ENCODE assay signal across 10 cellular contexts in the genomic region with DNA sequence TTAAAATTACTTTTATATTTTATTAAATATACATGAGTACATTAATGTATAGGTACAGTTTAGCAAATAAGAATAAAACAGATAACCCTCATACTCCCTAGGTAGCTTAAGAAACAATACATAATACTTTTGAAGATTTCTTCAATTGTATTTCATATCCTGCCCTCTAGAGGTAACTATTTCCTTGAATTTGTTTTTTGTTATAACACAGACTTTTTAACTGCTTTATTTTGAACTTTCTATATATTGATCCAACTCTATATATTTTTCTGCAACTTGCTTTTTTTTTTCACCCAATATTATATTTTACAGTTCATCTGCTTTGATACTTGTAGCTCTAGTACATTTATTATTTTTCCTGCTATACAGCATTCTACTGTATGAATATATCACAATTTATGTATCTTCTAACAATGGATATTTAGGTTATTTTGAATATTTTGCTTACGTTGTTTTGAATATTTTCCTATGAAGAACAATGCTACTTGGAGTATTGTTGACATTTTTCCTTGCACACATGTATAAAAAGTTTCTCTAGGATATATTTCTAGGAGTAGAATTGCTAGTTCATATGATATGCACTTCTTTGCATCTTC.
A peak's percentile ranks its signal among the peaks of the same experiment; 100 is the strongest.
DNase-seq lines count a peak whose midpoint lies in the region; TF ChIP-seq lines count a peak whose summit lies in the region.
"Had no signal": no experiment of that assay in that cellular context is flagged by ENCODE, and none has a peak within 500 bp of the region (broad histone marks: within the 10 kb centered on the region; RNA-seq: fewer than 3 reads in every experiment).

No MANE protein-coding gene starts in this region.

- H3K27ac Mint-ChIP-seq in H9, result no peak overlapping the region
- H3K27ac Mint-ChIP-seq: activated CD4-positive, alpha-beta T cell treated with anti-CD3 and anti-CD28 coated beads for 36 hours had no signal

- H3K9ac ChIP-seq in H9 (ENCODE audit: extremely low read depth, insufficient read length, low read length), result no peak overlapping the region

- H4K8ac ChIP-seq in H9 (replicated peaks; ENCODE audit: insufficient read length, low read depth, low read length), result no peak overlapping the region

- no peak overlapping the region for H4K5ac ChIP-seq in H9 (ENCODE audit: insufficient read length, low read depth, low read length)

- H2BK12ac ChIP-seq in H9 (ENCODE audit: insufficient read length, low read depth, low read length), result no peak overlapping the region

- H2BK15ac ChIP-seq in H9 (ENCODE audit: low read depth, low read length), result no peak overlapping the region

- H2AFZ ChIP-seq in H9 (ENCODE audit: low read length), result no peak overlapping the region

- no peak overlapping the region for H3K4ac ChIP-seq in H9 (ENCODE audit: low read depth, low read length)

- H3K36me3 Mint-ChIP-seq in H9 (ENCODE audit: insufficient read depth in 1 of 3, low read depth in 3 of 3), result peaks cover 0 to under 1% (median 0%) of the 10 kb centered on the region in 3 experiments; a peak in 1 of 7 replicates

- H3K79me1 ChIP-seq in H9 (ENCODE audit: insufficient read depth, low read depth, low read length, poor library complexity, severe bottlenecking), result no peaks in the 10 kb centered on the region

- H2BK5ac ChIP-seq in H9 (ENCODE audit: insufficient read length, low read length), result no peak overlapping the region

- H3T11ph ChIP-seq in H9 (ENCODE audit: low read length), result no peak overlapping the region

- H3K56ac ChIP-seq in H9 (ENCODE audit: insufficient read length, low read depth, low read length), result no peak overlapping the region

- H3K27me3 Mint-ChIP-seq in H9 (ENCODE audit: low read depth), result no peaks in the 10 kb centered on the region
- H3K27me3 Mint-ChIP-seq: activated CD4-positive, alpha-beta T cell treated with anti-CD3 and anti-CD28 coated beads for 36 hours had no signal

- H3K18ac ChIP-seq in H9 (ENCODE audit: insufficient read length, low read depth, low read length), result no peak overlapping the region

- no peak overlapping the region for H3K4me3 Mint-ChIP-seq in H9
- H3K4me3 Mint-ChIP-seq: activated CD4-positive, alpha-beta T cell treated with anti-CD3 and anti-CD28 coated beads for 36 hours had no signal

- peaks cover 5 to 6% of the 10 kb centered on the region in 2 experiments; a peak in 3 of 5 replicates for H3K9me3 Mint-ChIP-seq in H9

- no peaks in the 10 kb centered on the region for H3K79me2 ChIP-seq in H9 (ENCODE audit: insufficient read depth, low read length)

- H3K9me3 ChIP-seq in H9 (ENCODE audit: control insufficient read depth, low read depth, low read length) (no peaks in the 10 kb centered on the region), ascending aorta (no peaks in the 10 kb centered on the region)

- DNase-seq in DMS53 treated with DMSO at 0.1 percent for 48 hours (lab: John Stamatoyannopoulos, UW; ENCODE audit: unreplicated experiment) (peak; percentile 38), H9 (no peak), midbrain (lab: John Stamatoyannopoulos, UW) (peak; percentile 13), ascending aorta (ENCODE audit: low spot score in 2 of 2) (no peak), iPS-NIHi7 (ENCODE audit: extremely low spot score) (no peak), SHP77 treated with DMSO at 0.1 percent for 48 hours (lab: John Stamatoyannopoulos, UW) (no peak)
- no peak for DNase-seq in stimulated activated CD4-positive, alpha-beta T cell treated with anti-CD3 and anti-CD28 coated beads, Interleukin-2, amount 100 ng/mL, for 48 hours
- DNase-seq: activated CD4-positive, alpha-beta T cell treated with anti-CD3 and anti-CD28 coated beads for 36 hours had no signal

- H3K4me1 Mint-ChIP-seq in H9, result peaks cover 2 to 4% of the 10 kb centered on the region in 2 experiments; a peak in 2 of 4 replicates
- H3K4me1 Mint-ChIP-seq: activated CD4-positive, alpha-beta T cell treated with anti-CD3 and anti-CD28 coated beads for 36 hours had no signal

- H3K23me2 ChIP-seq in H9 (ENCODE audit: insufficient read length, low read depth, low read length, poor library complexity, severe bottlenecking), result no peaks in the 10 kb centered on the region

- H3K27ac ChIP-seq in H9 (ENCODE audit: insufficient read length, low read depth, low read length) (no peak overlapping the region), VCaP (no peak overlapping the region), ascending aorta (no peak overlapping the region)

- no peaks in the 10 kb centered on the region for H3K4me1 ChIP-seq in H9 (ENCODE audit: insufficient read depth, low read length)
- H3K4me1 ChIP-seq in ascending aorta, result no peaks in the 10 kb centered on the region

- no peaks in the 10 kb centered on the region for H4K20me1 ChIP-seq in H9 (ENCODE audit: control insufficient read depth, insufficient read depth, insufficient read length)

- WGBS in H9 (ENCODE audit: extremely low coverage, insufficient read length, low lambda C conversion rate), result no CpG with 5 or more reads among the region's 1 CpG

- H3K4me2 ChIP-seq in H9 (ENCODE audit: insufficient read depth, insufficient read length, low read length), result no peak overlapping the region

- H3K4me3 ChIP-seq in ascending aorta, result no peak overlapping the region
- H3K4me3 ChIP-seq: K562 had no signal

- H3K27me3 ChIP-seq in H9 (ENCODE audit: insufficient read depth, low read length) (no peaks in the 10 kb centered on the region), ascending aorta (no peaks in the 10 kb centered on the region)

- no peaks in the 10 kb centered on the region for H3K36me3 ChIP-seq in ascending aorta

- H2BK120ac ChIP-seq in H9 (ENCODE audit: low read depth, low read length, poor library complexity, severe bottlenecking), result no peak overlapping the region

- H2BK20ac ChIP-seq in H9 (ENCODE audit: low read depth, low read length, poor library complexity, severe bottlenecking), result no peak overlapping the region

- no peak overlapping the region for H3K14ac ChIP-seq in H9 (ENCODE audit: insufficient read depth, low read length)

- H4K91ac ChIP-seq in H9 (ENCODE audit: insufficient read length, low read depth, low read length), result no peak overlapping the region

- H3K23ac ChIP-seq in H9 (ENCODE audit: insufficient read length, low read depth, low read length), result no peak overlapping the region

- H2AK5ac ChIP-seq in H9 (ENCODE audit: insufficient read length, low read length), result no peak overlapping the region

- TF ChIP-seq CTCF in H9 (conservative IDR thresholded peaks at IDR 0.05) (peak; percentile 61), VCaP (conservative IDR thresholded peaks at IDR 0.05) (peak; percentile 76), ascending aorta (IDR thresholded peaks at IDR 0.05) (no peak)

- intact Hi-C loops in ascending aorta (cut with DNase I), result loop anchor here (5.0 kb wide), 1 partner anchor 375 kb away; no protein-coding TSS in a partner anchor

Comparison
In these comparisons a context has a peak if more than half of its experiments do, and no peak if none do; other contexts are left out.
1. DNase-seq: peak in DMS53 treated with DMSO at 0.1 percent for 48 hours (single experiment) and midbrain (single experiment); none in H9 (single experiment), ascending aorta (0 of 2), stimulated activated CD4-positive, alpha-beta T cell treated with anti-CD3 and anti-CD28 coated beads, Interleukin-2, amount 100 ng/mL, for 48 hours (0 of 2), iPS-NIHi7 (single experiment) and SHP77 treated with DMSO at 0.1 percent for 48 hours (single experiment).
2. CTCF ChIP-seq: peak in H9 (single experiment) and VCaP (single experiment); none in ascending aorta (0 of 3).